ENCODE assay signal across 9 cellular contexts in the genomic region with DNA sequence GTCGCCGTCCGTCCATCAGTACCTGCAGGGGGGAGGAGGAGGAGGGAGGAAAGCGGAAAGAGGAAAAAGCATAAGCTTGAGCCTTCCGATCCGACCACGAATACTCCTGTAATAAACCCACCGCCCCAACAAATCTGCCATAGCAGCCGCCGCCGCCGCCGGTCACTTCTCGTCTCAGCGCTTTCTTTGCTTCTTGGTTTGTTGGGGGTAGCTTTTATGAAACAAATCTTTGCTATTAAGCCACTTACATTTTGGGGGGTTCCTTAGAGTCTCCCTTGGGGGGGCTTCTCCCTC. TPM values are rescaled to one million over a fixed set of nuclear protein-coding genes. Genes with fewer than 3 reads are reported as not detected.
DNase-seq lines count a peak whose midpoint lies in the region; ATAC-seq, FAIRE-seq and TF ChIP-seq lines count a peak whose summit lies in the region.
"Had no signal": no experiment of that assay in that cellular context is flagged by ENCODE, and none has a peak within 500 bp of the region (broad histone marks: within the 10 kb centered on the region; RNA-seq: fewer than 3 reads in every experiment).

No MANE protein-coding gene starts in this region.

- H3K9ac ChIP-seq in GM23248, result no peak overlapping the region

- no peaks in the 10 kb centered on the region for H3K79me2 ChIP-seq in GM23248 (ENCODE audit: insufficient read depth)

- in situ Hi-C loops in GM23248 (cut with MboI), result no loop called here

- H3K27ac ChIP-seq in A673 (ENCODE audit: low read depth, low read length, poor library complexity, severe bottlenecking) (peak overlapping the region; percentile 84), GM23248 (no peak overlapping the region), lower lobe of right lung (peak overlapping the region; percentile 59)

- H3K9me3 ChIP-seq in A673 (ENCODE audit: low read depth, low read length, poor library complexity, severe bottlenecking) (no peaks in the 10 kb centered on the region), GM23248 (ENCODE audit: low read depth) (no peaks in the 10 kb centered on the region), lower lobe of right lung (no peaks in the 10 kb centered on the region)

- H3K4me1 Mint-ChIP-seq in activated T-helper 2 cell treated with anti-CD3 and anti-CD28 coated beads, Interferon-gamma antibody, Interleukin-2, Interleukin-4, amounts not matched to agents 10 μg/mL and 5 μg/mL and 100 μg/mL, durations not matched to agents 14 hours and 24 hours and 36 hours (ENCODE audit: low read depth), result peaks cover 16% of the 10 kb centered on the region

- peak overlapping the region; percentile 84 for H2AFZ ChIP-seq in GM23248

- DNase-seq in A673 (ENCODE audit: low spot score) (no peak), GM23248 (no peak), lower lobe of right lung (no peak), RCC 7860 (ENCODE audit: low spot score) (no peak), SW480 (ENCODE audit: low spot score) (no peak)
- DNase-seq in activated T-helper 2 cell treated with anti-CD3 and anti-CD28 coated beads, Interferon-gamma antibody, Interleukin-2, Interleukin-4, amounts not matched to agents 10 μg/mL and 5 μg/mL and 100 μg/mL, durations not matched to agents 14 hours and 24 hours and 36 hours (ENCODE audit: low spot score), result no peak
- no peak for DNase-seq in activated effector memory CD4-positive, alpha-beta T cell treated with anti-CD3 and anti-CD28 coated beads, Interleukin-2, amount 50 U/mL, for 16 hours
- DNase-seq in activated CD4-positive, alpha-beta T cell treated with anti-CD3 and anti-CD28 coated beads for 1 hour, result no peak

- H3K4me3 Mint-ChIP-seq in activated T-helper 2 cell treated with anti-CD3 and anti-CD28 coated beads, Interferon-gamma antibody, Interleukin-2, Interleukin-4, amounts not matched to agents 10 μg/mL and 5 μg/mL and 100 μg/mL, durations not matched to agents 14 hours and 24 hours and 36 hours (ENCODE audit: low read depth), result peak overlapping the region; percentile 72

- no peak for FAIRE-seq in RCC 7860 (lab: Jason Lieb, UNC)
- FAIRE-seq: GM18507 had no signal

- no peaks in the 10 kb centered on the region for H3F3A ChIP-seq in GM23248 (ENCODE audit: insufficient read depth)

- H3K27me3 ChIP-seq in A673 (replicated peaks; ENCODE audit: insufficient read depth, low read depth, low read length, poor library complexity) (no peaks in the 10 kb centered on the region), GM23248 (replicated peaks; ENCODE audit: insufficient read depth) (peaks cover 45% of the 10 kb centered on the region), lower lobe of right lung (ENCODE audit: low read depth) (peaks cover 14% of the 10 kb centered on the region)

- POLR2A ChIA-PET in A673 (lab: Charles Lee; ENCODE audit: low non-redundant PET), result interaction anchor here (0.6 kb wide), 1 partner anchor 227 kb away, joined by 4 read pairs; no protein-coding TSS in a partner anchor

- ATAC-seq in lower lobe of right lung, result no peak

- CTCF ChIA-PET in A673 (lab: Charles Lee), result interaction anchor here (0.6 to 1.2 kb wide), 4 partner anchors 63 to 1161 kb away, joined by 3 to 10 read pairs (median 7); no protein-coding TSS in a partner anchor

- no peaks in the 10 kb centered on the region for H3K9me3 Mint-ChIP-seq in activated T-helper 2 cell treated with anti-CD3 and anti-CD28 coated beads, Interferon-gamma antibody, Interleukin-2, Interleukin-4, amounts not matched to agents 10 μg/mL and 5 μg/mL and 100 μg/mL, durations not matched to agents 14 hours and 24 hours and 36 hours

- peak overlapping the region; percentile 88 for H3K4me3 ChIP-seq in A673 (ENCODE audit: low read depth, low read length, poor library complexity, severe bottlenecking)
- H3K4me3 ChIP-seq in GM23248, result peak overlapping the region; percentile 70
- H3K4me3 ChIP-seq in lower lobe of right lung, result peak overlapping the region; percentile 61

- 2% methylated on average over 15 of the region's 15 CpGs for WGBS in GM23248 (ENCODE audit: low coverage in 1 of 2, low lambda C conversion rate in 2 of 2, missing lambda C conversion rate in 2 of 2), 2 experiments

- H4K20me1 ChIP-seq in GM23248 (ENCODE audit: insufficient read depth), result no peaks in the 10 kb centered on the region

- no peak overlapping the region for H3K27ac Mint-ChIP-seq in activated T-helper 2 cell treated with anti-CD3 and anti-CD28 coated beads, Interferon-gamma antibody, Interleukin-2, Interleukin-4, amounts not matched to agents 10 μg/mL and 5 μg/mL and 100 μg/mL, durations not matched to agents 14 hours and 24 hours and 36 hours

- H3K4me1 ChIP-seq in A673 (ENCODE audit: insufficient read depth, low read length, poor library complexity, severe bottlenecking), result peaks cover 40% of the 10 kb centered on the region
- H3K4me1 ChIP-seq in GM23248 (ENCODE audit: insufficient read depth), result no peaks in the 10 kb centered on the region
- H3K4me1 ChIP-seq in lower lobe of right lung, result peaks cover 5% of the 10 kb centered on the region

- TF ChIP-seq CTCF in A673 (conservative IDR thresholded peaks at IDR 0.05; ENCODE audit: low read depth, low read length) (no peak), lower lobe of right lung (IDR thresholded peaks at IDR 0.05) (no peak)

- H3K27me3 Mint-ChIP-seq in activated T-helper 2 cell treated with anti-CD3 and anti-CD28 coated beads, Interferon-gamma antibody, Interleukin-2, Interleukin-4, amounts not matched to agents 10 μg/mL and 5 μg/mL and 100 μg/mL, durations not matched to agents 14 hours and 24 hours and 36 hours (ENCODE audit: low read depth), result peaks cover 53% of the 10 kb centered on the region

- H3K36me3 ChIP-seq in A673 (ENCODE audit: insufficient read depth, low read length, poor library complexity, severe bottlenecking), result no peaks in the 10 kb centered on the region
- no peaks in the 10 kb centered on the region for H3K36me3 ChIP-seq in GM23248 (ENCODE audit: low read depth)
- no peaks in the 10 kb centered on the region for H3K36me3 ChIP-seq in lower lobe of right lung

- TSS peak; percentile 69 for BruUV-seq in A673 (replicated peaks; lab: Mats Ljungman, UMichigan)

- peak overlapping the region; percentile 83 for H3K4me2 ChIP-seq in GM23248 (ENCODE audit: unreplicated experiment)

- intact Hi-C loops in A673 (cut with micrococcal nuclease; ENCODE audit: unreplicated experiment), result loop anchor here (2.0 to 10.0 kb wide), 7 partner anchors 63 to 1571 kb away; no protein-coding TSS in a partner anchor
- intact Hi-C loops in activated T-helper 2 cell treated with anti-CD3 and anti-CD28 coated beads, Interferon-gamma antibody, Interleukin-2, Interleukin-4, amounts not matched to agents 10 μg/mL and 5 μg/mL and 100 μg/mL, durations not matched to agents 14 hours and 24 hours and 36 hours (cut with micrococcal nuclease), result loop anchor here (10.0 kb wide), 1 partner anchor 139 kb away; no protein-coding TSS in a partner anchor
- intact Hi-C loops in lower lobe of right lung (cut with DNase I), result no loop called here

- no peaks in the 10 kb centered on the region for H3K9me2 ChIP-seq in GM23248 (ENCODE audit: insufficient read depth)

- H3K36me3 Mint-ChIP-seq in activated T-helper 2 cell treated with anti-CD3 and anti-CD28 coated beads, Interferon-gamma antibody, Interleukin-2, Interleukin-4, amounts not matched to agents 10 μg/mL and 5 μg/mL and 100 μg/mL, durations not matched to agents 14 hours and 24 hours and 36 hours (ENCODE audit: low read depth), result no peaks in the 10 kb centered on the region

RNA-seq across cellular contexts. Expression of a gene that starts 0.3 kb away (rescaled TPM):
- total RNA-seq in A673 (2021), result 7.7 and 8.1 TPM in 2 replicates
- total RNA-seq in GM23248 (2014; rRNA removed; shearing (Covaris generic)), result not detected in 2 replicates
- not detected in 2 replicates for polyA plus RNA-seq in GM23248 (2016; fragmentation: Nextera tagmentation; extraction: Ambion mirVana)
- 0.07 and 0.14 TPM in 2 replicates for total RNA-seq in activated T-helper 2 cell treated with anti-CD3 and anti-CD28 coated beads, Interferon-gamma antibody, Interleukin-2, Interleukin-4, amounts not matched to agents 10 μg/mL and 5 μg/mL and 100 μg/mL, durations not matched to agents 14 hours and 24 hours and 36 hours
- total RNA-seq in lower lobe of right lung, result 2.3 TPM
